ENCODE assay signal across 9 cellular contexts in the genomic region with DNA sequence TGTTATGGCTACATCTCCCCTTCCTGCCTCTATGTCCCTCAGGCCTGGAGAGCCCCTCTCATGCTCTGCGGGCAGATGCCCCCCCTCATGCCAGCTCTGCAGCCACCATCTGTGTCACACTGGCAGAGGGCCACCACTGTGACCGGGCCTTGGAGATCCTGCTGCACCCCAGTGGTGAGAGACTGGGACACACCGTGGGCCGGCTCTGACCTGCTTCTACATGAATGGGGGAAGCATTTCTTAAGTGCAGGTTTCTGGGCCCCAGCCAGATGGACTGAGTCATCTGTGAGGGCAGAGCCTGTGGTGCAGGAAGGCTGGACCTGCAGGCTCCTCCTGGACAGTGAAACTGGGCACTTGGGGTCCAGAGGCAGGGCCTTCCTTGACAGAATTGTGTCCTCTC. TPM values are rescaled to one million over a fixed set of nuclear protein-coding genes. Genes with fewer than 3 reads are reported as not detected.
DNase-seq lines count a peak whose midpoint lies in the region; ATAC-seq, FAIRE-seq and TF ChIP-seq lines count a peak whose summit lies in the region.
"Had no signal": no experiment of that assay in that cellular context is flagged by ENCODE, and none has a peak within 500 bp of the region (broad histone marks: within the 10 kb centered on the region; RNA-seq: fewer than 3 reads in every experiment).

No MANE protein-coding gene starts in this region.

- peak overlapping the region; percentile 40 to 98 (median 90) for H3K4me2 ChIP-seq in BLaER1 treated with 17β-estradiol and CSF1 and Interleukin-3, amounts not matched to agents 10 nM and 100 nM
- no peak overlapping the region for H3K4me2 ChIP-seq in Karpas-422 (ENCODE audit: low read depth, low read length, poor library complexity, severe bottlenecking)
- H3K4me2 ChIP-seq in GM12878 (ENCODE audit: control insufficient read depth, insufficient read depth), result no peak overlapping the region
- H3K4me2 ChIP-seq in mesendoderm (ENCODE audit: low read length), result no peak overlapping the region
- H3K4me2 ChIP-seq: KMS-11 had no signal

- intact Hi-C loops in GM12878 (cut with micrococcal nuclease; ENCODE audit: unreplicated experiment) (no loop called here), left lung (cut with DNase I) (loop anchor here in 1 of 2 donors (10.0 kb wide), 1 partner anchor 89 kb away; no protein-coding TSS in a partner anchor)

- H2BK5ac ChIP-seq in mesendoderm (ENCODE audit: low read length), result no peak overlapping the region

- no TSS peak for BruUV-seq in GM12878 (replicated peaks; lab: Mats Ljungman, UMichigan)

- H3K4me3 ChIP-seq in BLaER1 treated with 17β-estradiol and CSF1 and Interleukin-3, amounts not matched to agents 10 nM and 100 nM, result peak overlapping the region in 1 of 10 experiments; percentile 7; a peak in 2 of 20 replicates
- no peak overlapping the region for H3K4me3 ChIP-seq in Karpas-422 (ENCODE audit: low read length)
- H3K4me3 ChIP-seq in GM12878, result no peak overlapping the region
- no peak overlapping the region for H3K4me3 ChIP-seq in left lung
- H3K4me3 ChIP-seq in mesendoderm (ENCODE audit: low read length), result no peak overlapping the region

- in situ Hi-C loops in GM12878 (cut with MboI), result no loop called here

- no peak overlapping the region for H4K8ac ChIP-seq in mesendoderm (ENCODE audit: low read depth, low read length)

- WGBS in GM12878 (ENCODE audit: insufficient coverage, insufficient replicate concordance, low lambda C conversion rate, missing lambda C conversion rate), result 5% methylated on average over 4 of the region's 4 CpGs
- WGBS in mesendoderm (ENCODE audit: extremely low coverage, insufficient coverage, low lambda C conversion rate), result no CpG with 5 or more reads among the region's 4 CpGs

- POLR2A ChIA-PET in GM12878 (lab: Charles Lee), result no interaction called here

- H3K18ac ChIP-seq in mesendoderm (ENCODE audit: low read length), result no peak overlapping the region

- H3K79me2 ChIP-seq in Karpas-422 (ENCODE audit: low read length) (no peaks in the 10 kb centered on the region), GM12878 (ENCODE audit: control insufficient read depth, insufficient read depth, low read length) (no peaks in the 10 kb centered on the region), mesendoderm (ENCODE audit: control insufficient read depth, insufficient read depth, low read length) (no peaks in the 10 kb centered on the region)

- H3K9ac ChIP-seq in BLaER1 treated with 17β-estradiol and CSF1 and Interleukin-3, amounts not matched to agents 10 nM and 100 nM, result peak overlapping the region in 3 of 11 experiments; percentile 37 to 40 (median 37); a peak in 4 of 22 replicates
- H3K9ac ChIP-seq in Karpas-422 (ENCODE audit: low read length) (no peak overlapping the region), GM12878 (ENCODE audit: control insufficient read depth, insufficient read depth, low read length) (no peak overlapping the region), mesendoderm (ENCODE audit: low read length) (no peak overlapping the region)
- H3K9ac ChIP-seq: KMS-11 had no signal

- H3K9me2 ChIP-seq in Karpas-422 (replicated peaks; ENCODE audit: insufficient read depth, low read length), result no peaks in the 10 kb centered on the region

- peak overlapping the region in 2 of 11 experiments; percentile 35 to 62; a peak in 2 of 22 replicates for H3K27ac ChIP-seq in BLaER1 treated with 17β-estradiol and CSF1 and Interleukin-3, amounts not matched to agents 10 nM and 100 nM
- no peak overlapping the region for H3K27ac ChIP-seq in Karpas-422 (ENCODE audit: low read length)
- no peak overlapping the region for H3K27ac ChIP-seq in GM12878 (ENCODE audit: control insufficient read depth, insufficient read depth)
- no peak overlapping the region for H3K27ac ChIP-seq in left lung
- H3K27ac ChIP-seq in mesendoderm (ENCODE audit: low read depth, low read length), result no peak overlapping the region
- H3K27ac ChIP-seq: KMS-11 had no signal

- no peak overlapping the region for H3K56ac ChIP-seq in mesendoderm (ENCODE audit: low read length)

- no peak for TF ChIP-seq POLR2A in GM12878 (IDR thresholded peaks at IDR 0.05; ENCODE audit: low read depth, low read length)

- H2AFZ ChIP-seq in Karpas-422 (ENCODE audit: low read length) (no peak overlapping the region), GM12878 (ENCODE audit: control insufficient read depth, low read depth, low read length) (no peak overlapping the region)

- CTCF ChIA-PET in GM12878 (lab: Yijun Ruan, JAX), result no interaction called here

- H4K5ac ChIP-seq in mesendoderm (ENCODE audit: low read length), result no peak overlapping the region

- no peak overlapping the region for H2BK15ac ChIP-seq in mesendoderm (replicated peaks; ENCODE audit: low read depth)

- H3K23ac ChIP-seq in mesendoderm (ENCODE audit: low read length), result no peak overlapping the region

- no peak overlapping the region for H2AK5ac ChIP-seq in mesendoderm (ENCODE audit: low read length)

- H3K4ac ChIP-seq in mesendoderm (ENCODE audit: low read depth, low read length), result no peak overlapping the region

- H3K9me3 ChIP-seq in BLaER1 treated with 17β-estradiol and CSF1 and Interleukin-3, amounts not matched to agents 10 nM and 100 nM (replicated peaks in 1 of 11), result no peaks in the 10 kb centered on the region
- H3K9me3 ChIP-seq in Karpas-422 (ENCODE audit: low read length) (no peaks in the 10 kb centered on the region), GM12878 (replicated peaks; ENCODE audit: control insufficient read depth, insufficient read depth, low read length) (no peaks in the 10 kb centered on the region), left lung (no peaks in the 10 kb centered on the region)

- no peak for FAIRE-seq in GM12878 (lab: Jason Lieb, UNC)

- peaks cover 55 to 95% (median 82%) of the 10 kb centered on the region in 10 experiments for H3K4me1 ChIP-seq in BLaER1 treated with 17β-estradiol and CSF1 and Interleukin-3, amounts not matched to agents 10 nM and 100 nM
- peaks cover 23% of the 10 kb centered on the region for H3K4me1 ChIP-seq in Karpas-422 (ENCODE audit: low read length)
- no peaks in the 10 kb centered on the region for H3K4me1 ChIP-seq in GM12878 (ENCODE audit: control insufficient read depth, insufficient read depth, low read length)
- H3K4me1 ChIP-seq in left lung, result peaks cover 12 to 19% of the 10 kb centered on the region in 2 donors
- no peaks in the 10 kb centered on the region for H3K4me1 ChIP-seq in mesendoderm (ENCODE audit: control insufficient read depth, low read depth, low read length)

- no peaks in the 10 kb centered on the region for H3K36me3 ChIP-seq in BLaER1 treated with 17β-estradiol and CSF1 and Interleukin-3, amounts not matched to agents 10 nM and 100 nM
- H3K36me3 ChIP-seq in Karpas-422 (ENCODE audit: insufficient read depth, low read length) (no peaks in the 10 kb centered on the region), GM12878 (ENCODE audit: control insufficient read depth in 2 of 2, insufficient read depth in 2 of 2, low read length in 1 of 2) (no peaks in the 10 kb centered on the region), left lung (no peaks in the 10 kb centered on the region), mesendoderm (ENCODE audit: control insufficient read depth, insufficient read depth, low read length) (no peaks in the 10 kb centered on the region)

- RAD21 ChIA-PET in GM12878 (lab: Charles Lee; ENCODE audit: unreplicated experiment), result no interaction called here

- H4K20me1 ChIP-seq in BLaER1 treated with 17β-estradiol and CSF1 and Interleukin-3, amounts not matched to agents 10 nM and 100 nM, result peaks cover 0 to 76% (median 41%) of the 10 kb centered on the region in 11 experiments; a peak in 19 of 22 replicates
- H4K20me1 ChIP-seq in Karpas-422 (ENCODE audit: insufficient read depth, low read depth, low read length) (peaks cover 5% of the 10 kb centered on the region; the same call in 1 of the 2 replicates), GM12878 (ENCODE audit: control insufficient read depth, insufficient read depth) (no peaks in the 10 kb centered on the region)

- no peak for TF ChIP-seq EP300 in GM12878 (IDR thresholded peaks at IDR 0.05; ENCODE audit: borderline replicate concordance in 1 of 2, control insufficient read depth in 1 of 2, low read depth in 2 of 2, low read length in 2 of 2)

- TF ChIP-seq RAD21 in GM12878 (IDR thresholded peaks at IDR 0.05; ENCODE audit: insufficient read depth, low read depth, low read length), result no peak

- TF ChIP-seq CTCF in GM12878 (IDR thresholded peaks at IDR 0.05 in 2 of 3, conservative IDR thresholded peaks at IDR 0.05 in 1 of 3; ENCODE audit: control insufficient read depth in 2 of 3, extremely low read depth in 1 of 3, insufficient read depth in 1 of 3, low read depth in 3 of 3, low read length in 3 of 3), result no peak
- TF ChIP-seq CTCF in left lung (IDR thresholded peaks at IDR 0.05), result no peak

- H3K27me3 ChIP-seq in BLaER1 treated with 17β-estradiol and CSF1 and Interleukin-3, amounts not matched to agents 10 nM and 100 nM, result peaks cover 32 to 38% (median 36%) of the 10 kb centered on the region in 11 experiments
- H3K27me3 ChIP-seq in Karpas-422 (ENCODE audit: low read length) (no peaks in the 10 kb centered on the region; the same call in 1 of the 2 replicates), GM12878 (replicated peaks in 1 of 2; ENCODE audit: control insufficient read depth in 2 of 2, insufficient read depth in 2 of 2, low read length in 1 of 2) (peaks cover 12 to 13% of the 10 kb centered on the region in 2 experiments), left lung (peaks cover 32 to 70% of the 10 kb centered on the region in 2 donors), mesendoderm (ENCODE audit: insufficient read depth, low read length, poor library complexity) (peaks cover 34% of the 10 kb centered on the region)

- no peak overlapping the region for H2BK120ac ChIP-seq in mesendoderm (ENCODE audit: low read depth, low read length)

- peak; percentile 61 for DNase-seq in Karpas-422
- no peak for DNase-seq in GM12878 (ENCODE audit: low read depth, low spot score)
- DNase-seq in left lung, result peak; percentile 85
- no peak for DNase-seq in mesendoderm

- peak; percentile 10; the same call in 1 of the 3 replicates for ATAC-seq in GM12878
- ATAC-seq in left lung, result peak; percentile 86
- no peak for ATAC-seq in HG02759 (IDR thresholded peaks at IDR 0.05; ENCODE audit: unreplicated experiment)
- no peak for ATAC-seq in HG03521 (IDR thresholded peaks at IDR 0.05; ENCODE audit: unreplicated experiment)
- no peak for ATAC-seq in GM18519 (IDR thresholded peaks at IDR 0.05; ENCODE audit: low FRiP score, unreplicated experiment)

- H3K79me1 ChIP-seq in mesendoderm (ENCODE audit: low read length), result no peaks in the 10 kb centered on the region

- SMC1A ChIA-PET in GM12878 (lab: Charles Lee; ENCODE audit: uncharacterized antibody, unreplicated experiment), result no interaction called here

RNA-seq across cellular contexts. Expression of a gene that starts 4.8 kb away (rescaled TPM):
- total RNA-seq in Karpas-422 (2014; rRNA removed; shearing (Covaris generic); ENCODE audit: low replicate concordance), result not detected in 2 replicates
- total RNA-seq in GM12878 (2013; cell fraction: nucleolus; rRNA removed), result not detected in 2 replicates
- not detected in 2 replicates for total RNA-seq in GM12878 (2014; rRNA removed)
- total RNA-seq in GM12878 (2014; rRNA removed; fragmentation: Illumina TruSeq; extraction: Trizol), result not detected in 2 replicates
- not detected in 2 replicates for total RNA-seq in GM12878 (2021)
- polyA plus RNA-seq in GM12878 (2011; ENCODE audit: low read depth), result not detected
- polyA plus RNA-seq in GM12878 (2011; rRNA removed), result 0.03 TPM in 1 of 2 replicates, not detected in the other
- polyA plus RNA-seq in GM12878 (2011; cell fraction: cytosol; rRNA removed), result 0.03 TPM in 1 of 2 replicates, not detected in the other
- polyA plus RNA-seq in GM12878 (2011; cell fraction: nucleus; rRNA removed), result 0.64 and 1.1 TPM in 2 replicates
- polyA plus RNA-seq in GM12878 (2012), result 0.08 TPM in 1 of 2 replicates, not detected in the other
- polyA plus RNA-seq in GM12878 (2014; fragmentation: Illumina TruSeq; extraction: Trizol), result not detected in 2 replicates
- not detected for polyA plus RNA-seq in GM12878 (2014; fragmentation: Nextera tagmentation; extraction: Ambion mirVana)
- polyA plus RNA-seq in GM12878 (2014; rRNA removed), result not detected in 2 replicates
- polyA plus RNA-seq in GM12878 (2016; fragmentation: Nextera tagmentation; extraction: Ambion mirVana), result under 1 TPM in 1 of 2 experiments, not detected in 1; 0.09 TPM
- polyA minus RNA-seq in GM12878 (2011; rRNA and poly(A)+ RNA removed), result not detected in 2 replicates
- not detected in 2 replicates for polyA minus RNA-seq in GM12878 (2011; cell fraction: cytosol; rRNA and poly(A)+ RNA removed)
- polyA minus RNA-seq in GM12878 (2011; cell fraction: nucleus; rRNA and poly(A)+ RNA removed), result 0.38 TPM in 1 of 2 replicates, not detected in the other
- under 1 TPM in 1 of 2 donors, not detected in 1; 0.31 TPM for total RNA-seq in left lung
- polyA plus RNA-seq in mesendoderm (2013, experiment 1 of 2), result 0.01 TPM
- polyA plus RNA-seq in mesendoderm (2013, experiment 2 of 2), result 0.03 TPM

RNA-seq across cellular contexts. Expression of a gene that starts 14.5 kb away (rescaled TPM):
- total RNA-seq in Karpas-422 (2014; rRNA removed; shearing (Covaris generic); ENCODE audit: low replicate concordance), result 80.1 and 108 TPM in 2 replicates
- 59.6 and 62.8 TPM in 2 replicates for total RNA-seq in GM12878 (2013; cell fraction: nucleolus; rRNA removed)
- 39.6 and 47.5 TPM in 2 replicates for total RNA-seq in GM12878 (2014; rRNA removed)
- 20.9 and 21.2 TPM in 2 replicates for total RNA-seq in GM12878 (2014; rRNA removed; fragmentation: Illumina TruSeq; extraction: Trizol)
- total RNA-seq in GM12878 (2021), result 44.5 and 44.9 TPM in 2 replicates
- 26.6 TPM for polyA plus RNA-seq in GM12878 (2011; ENCODE audit: low read depth)
- polyA plus RNA-seq in GM12878 (2011; rRNA removed), result 15.8 and 29.0 TPM in 2 replicates
- 54.5 and 60.6 TPM in 2 replicates for polyA plus RNA-seq in GM12878 (2011; cell fraction: cytosol; rRNA removed)
- 70.1 and 85.0 TPM in 2 replicates for polyA plus RNA-seq in GM12878 (2011; cell fraction: nucleus; rRNA removed)
- polyA plus RNA-seq in GM12878 (2012), result 38.4 and 41.0 TPM in 2 replicates
- polyA plus RNA-seq in GM12878 (2014; fragmentation: Illumina TruSeq; extraction: Trizol), result 25.5 and 36.0 TPM in 2 replicates
- 10 to 100 TPM; 13.6 to 16.0 TPM for polyA plus RNA-seq in GM12878 (2014; fragmentation: Nextera tagmentation; extraction: Ambion mirVana)
- 42.9 and 45.1 TPM in 2 replicates for polyA plus RNA-seq in GM12878 (2014; rRNA removed)
- 10 to 100 TPM; 82.9 to 84.7 TPM for polyA plus RNA-seq in GM12878 (2016; fragmentation: Nextera tagmentation; extraction: Ambion mirVana)
- 94.2 and 111 TPM in 2 replicates for polyA minus RNA-seq in GM12878 (2011; rRNA and poly(A)+ RNA removed)
- 22.0 and 29.8 TPM in 2 replicates for polyA minus RNA-seq in GM12878 (2011; cell fraction: cytosol; rRNA and poly(A)+ RNA removed)
- 54.0 and 65.6 TPM in 2 replicates for polyA minus RNA-seq in GM12878 (2011; cell fraction: nucleus; rRNA and poly(A)+ RNA removed)
- 10 to 100 TPM; 35.3 to 57.2 TPM for total RNA-seq in left lung
- 73.2 TPM for polyA plus RNA-seq in mesendoderm (2013, experiment 1 of 2)
- polyA plus RNA-seq in mesendoderm (2013, experiment 2 of 2), result 72.2 TPM

RNA-seq across cellular contexts. Expression of a gene that starts 15.2 kb away (rescaled TPM):
- total RNA-seq in Karpas-422 (2014; rRNA removed; shearing (Covaris generic); ENCODE audit: low replicate concordance), result 30.3 and 49.6 TPM in 2 replicates
- total RNA-seq in GM12878 (2013; cell fraction: nucleolus; rRNA removed), result 3.7 and 3.8 TPM in 2 replicates
- total RNA-seq in GM12878 (2014; rRNA removed) (17.8 and 19.2 TPM in 2 replicates), GM12878 (2014; rRNA removed; fragmentation: Illumina TruSeq; extraction: Trizol) (7.8 and 8.8 TPM in 2 replicates), GM12878 (2021) (10.2 and 11.9 TPM in 2 replicates), left lung (1 to 10 TPM; 4.6 to 6.5 TPM)
- polyA plus RNA-seq in GM12878 (2011; ENCODE audit: low read depth), result 2.5 TPM
- polyA plus RNA-seq in GM12878 (2011; rRNA removed) (5.0 and 9.4 TPM in 2 replicates), GM12878 (2014; fragmentation: Illumina TruSeq; extraction: Trizol) (3.3 and 7.5 TPM in 2 replicates), GM12878 (2014; fragmentation: Nextera tagmentation; extraction: Ambion mirVana) (10 to 100 TPM; 18.7 to 19.2 TPM), GM12878 (2014; rRNA removed) (18.7 and 19.6 TPM in 2 replicates), GM12878 (2016; fragmentation: Nextera tagmentation; extraction: Ambion mirVana) (10 to 100 TPM; 23.3 to 26.8 TPM)
- polyA plus RNA-seq in GM12878 (2011; cell fraction: cytosol; rRNA removed), result 22.1 and 24.4 TPM in 2 replicates
- 10.5 and 11.1 TPM in 2 replicates for polyA plus RNA-seq in GM12878 (2011; cell fraction: nucleus; rRNA removed)
- polyA plus RNA-seq in GM12878 (2012), result 6.1 and 6.7 TPM in 2 replicates
- polyA minus RNA-seq in GM12878 (2011; rRNA and poly(A)+ RNA removed), result 9.7 and 14.3 TPM in 2 replicates
- polyA minus RNA-seq in GM12878 (2011; cell fraction: cytosol; rRNA and poly(A)+ RNA removed), result 3.7 and 4.8 TPM in 2 replicates
- 4.1 and 5.2 TPM in 2 replicates for polyA minus RNA-seq in GM12878 (2011; cell fraction: nucleus; rRNA and poly(A)+ RNA removed)
- polyA plus RNA-seq in mesendoderm (2013, experiment 1 of 2), result 9.7 TPM
- 9.8 TPM for polyA plus RNA-seq in mesendoderm (2013, experiment 2 of 2)

RNA-seq across cellular contexts. Expression of a gene that starts 27.1 kb away (rescaled TPM):
- 5.0 and 9.5 TPM in 2 replicates for total RNA-seq in Karpas-422 (2014; rRNA removed; shearing (Covaris generic); ENCODE audit: low replicate concordance)
- total RNA-seq in GM12878 (2013; cell fraction: nucleolus; rRNA removed), result 0.37 TPM in 1 of 2 replicates, not detected in the other
- total RNA-seq in GM12878 (2014; rRNA removed), result 0.56 and 0.76 TPM in 2 replicates
- total RNA-seq in GM12878 (2014; rRNA removed; fragmentation: Illumina TruSeq; extraction: Trizol), result 0.32 and 0.45 TPM in 2 replicates
- total RNA-seq in GM12878 (2021), result 1.4 and 1.9 TPM in 2 replicates
- 0.28 TPM for polyA plus RNA-seq in GM12878 (2011; ENCODE audit: low read depth)
- polyA plus RNA-seq in GM12878 (2011; rRNA removed), result 0.16 TPM in 1 of 2 replicates, not detected in the other
- 0.28 and 0.35 TPM in 2 replicates for polyA plus RNA-seq in GM12878 (2011; cell fraction: cytosol; rRNA removed)
- polyA plus RNA-seq in GM12878 (2011; cell fraction: nucleus; rRNA removed), result 0.16 and 0.63 TPM in 2 replicates
- 0.15 and 0.22 TPM in 2 replicates for polyA plus RNA-seq in GM12878 (2012)
- polyA plus RNA-seq in GM12878 (2014; fragmentation: Illumina TruSeq; extraction: Trizol), result 0.17 and 0.90 TPM in 2 replicates
- under 1 TPM; 0.06 to 0.24 TPM for polyA plus RNA-seq in GM12878 (2014; fragmentation: Nextera tagmentation; extraction: Ambion mirVana)
- 0.88 and 1.1 TPM in 2 replicates for polyA plus RNA-seq in GM12878 (2014; rRNA removed)
- polyA plus RNA-seq in GM12878 (2016; fragmentation: Nextera tagmentation; extraction: Ambion mirVana), result under 1 TPM in 1 of 2 experiments, not detected in 1; 0.11 TPM
- 0.22 and 0.77 TPM in 2 replicates for polyA minus RNA-seq in GM12878 (2011; rRNA and poly(A)+ RNA removed)
- not detected in 2 replicates for polyA minus RNA-seq in GM12878 (2011; cell fraction: cytosol; rRNA and poly(A)+ RNA removed)
- polyA minus RNA-seq in GM12878 (2011; cell fraction: nucleus; rRNA and poly(A)+ RNA removed), result 0.24 and 1.5 TPM in 2 replicates
- total RNA-seq in left lung, result 1 to 10 TPM in 1 of 2 donors, under 1 TPM in 1; 0.34 to 1.0 TPM
- polyA plus RNA-seq in mesendoderm (2013, experiment 1 of 2), result 7.3 TPM
- polyA plus RNA-seq in mesendoderm (2013, experiment 2 of 2), result 7.3 TPM

RNA-seq across cellular contexts. Expression of a gene that starts 41.6 kb away (rescaled TPM):
- 0.15 TPM in 1 of 2 replicates, not detected in the other for total RNA-seq in Karpas-422 (2014; rRNA removed; shearing (Covaris generic); ENCODE audit: low replicate concordance)
- not detected in 2 replicates for total RNA-seq in GM12878 (2013; cell fraction: nucleolus; rRNA removed)
- total RNA-seq in GM12878 (2014; rRNA removed) (not detected in 2 replicates), GM12878 (2014; rRNA removed; fragmentation: Illumina TruSeq; extraction: Trizol) (not detected in 2 replicates), GM12878 (2021) (not detected in 2 replicates), left lung (not detected)
- not detected for polyA plus RNA-seq in GM12878 (2011; ENCODE audit: low read depth)
- polyA plus RNA-seq in GM12878 (2011; rRNA removed) (not detected in 2 replicates), GM12878 (2014; fragmentation: Illumina TruSeq; extraction: Trizol) (not detected in 2 replicates), GM12878 (2014; fragmentation: Nextera tagmentation; extraction: Ambion mirVana) (not detected), GM12878 (2014; rRNA removed) (not detected in 2 replicates), GM12878 (2016; fragmentation: Nextera tagmentation; extraction: Ambion mirVana) (not detected)
- polyA plus RNA-seq in GM12878 (2011; cell fraction: cytosol; rRNA removed), result not detected in 2 replicates
- not detected in 2 replicates for polyA plus RNA-seq in GM12878 (2011; cell fraction: nucleus; rRNA removed)
- not detected in 2 replicates for polyA plus RNA-seq in GM12878 (2012)
- not detected in 2 replicates for polyA minus RNA-seq in GM12878 (2011; rRNA and poly(A)+ RNA removed)
- polyA minus RNA-seq in GM12878 (2011; cell fraction: cytosol; rRNA and poly(A)+ RNA removed), result not detected in 2 replicates
- polyA minus RNA-seq in GM12878 (2011; cell fraction: nucleus; rRNA and poly(A)+ RNA removed), result not detected in 2 replicates
- polyA plus RNA-seq in mesendoderm (2013, experiment 1 of 2), result 0.10 TPM
- polyA plus RNA-seq in mesendoderm (2013, experiment 2 of 2), result 0.20 TPM

Comparison
In these comparisons a context has a peak if more than half of its experiments do, and no peak if none do; other contexts are left out.
1. H3K4me2 ChIP-seq: peak in BLaER1 treated with 17β-estradiol and CSF1 and Interleukin-3, amounts not matched to agents 10 nM and 100 nM (11 of 11); none in Karpas-422 (single experiment), GM12878 (single experiment) and mesendoderm (single experiment).
2. DNase-seq: peak in Karpas-422 (single experiment) and left lung (2 of 2); none in GM12878 (single experiment) and mesendoderm (single experiment).
3. ATAC-seq: peak in GM12878 (single experiment) and left lung (single experiment); none in HG02759 (single experiment), HG03521 (single experiment) and GM18519 (single experiment).